37 cellular contexts compared by ENCODE assay signal in the genomic region with DNA sequence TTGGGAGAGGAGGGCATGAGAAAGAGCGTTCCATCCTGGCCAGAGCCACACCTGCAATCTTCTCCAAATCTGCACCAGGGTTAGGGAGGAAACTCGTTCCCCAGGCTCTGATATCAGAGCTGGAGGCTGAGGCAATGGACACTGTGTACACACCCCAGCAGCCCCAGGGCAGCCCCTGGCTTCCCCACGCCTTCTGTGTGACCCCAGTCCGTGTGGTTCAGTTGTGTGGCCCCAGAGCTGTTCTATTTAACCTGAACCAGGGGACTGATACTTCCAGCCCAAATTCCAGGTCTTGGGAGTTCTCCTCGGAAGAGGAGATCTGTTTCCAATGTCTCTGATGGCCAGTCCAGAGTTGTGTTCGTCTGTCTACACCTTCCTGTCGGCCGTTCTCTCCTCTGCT.
"Had no signal": no experiment of that assay in that cellular context is flagged by ENCODE, and none has a peak within 500 bp of the region (broad histone marks: within the 10 kb centered on the region; RNA-seq: fewer than 3 reads in every experiment).

No MANE protein-coding gene starts in this region.

- DNase-seq: activated effector memory CD4-positive, alpha-beta T cell treated with anti-CD3 and anti-CD28 coated beads, Interleukin-2, amount 50 U/mL, for 16 hours; activated effector memory CD4-positive, alpha-beta T cell treated with Interleukin-2 at 50 U/mL for 16 hours; activated gamma-delta T cell; activated gamma-delta T cell treated with Interleukin-2 at 50 U/mL for 16 hours; activated naive CD4-positive, alpha-beta T cell; activated naive CD4-positive, alpha-beta T cell treated with anti-CD3 and anti-CD28 coated beads for 36 hours; activated naive CD4-positive, alpha-beta T cell treated with anti-CD3 and anti-CD28 coated beads, Interleukin-2, amount 10 ng/mL, durations not matched to agents 7 days and 5 days; activated naive CD4-positive, alpha-beta T cell treated with anti-CD3 and anti-CD28 coated beads, Interleukin-2, amount 50 U/mL, for 16 hours; activated naive CD4-positive, alpha-beta T cell treated with Interleukin-2 at 50 U/mL for 16 hours; activated naive CD8-positive, alpha-beta T cell treated with anti-CD3 and anti-CD28 coated beads for 36 hours; activated naive CD8-positive, alpha-beta T cell treated with anti-CD3 and anti-CD28 coated beads, Interleukin-2, amount 10 ng/mL, durations not matched to agents 7 days and 5 days; activated naive CD8-positive, alpha-beta T cell treated with anti-CD3 and anti-CD28 coated beads, Interleukin-2, amount 50 U/mL, for 24 hours; activated T-cell treated with anti-CD3 and anti-CD28 coated beads, Interleukin-2, amount 50 U/mL, for 1 hour; activated T-cell treated with anti-CD3 and anti-CD28 coated beads, Interleukin-2, amount 50 U/mL, for 24 hours; activated T-cell treated with anti-CD3 and anti-CD28 coated beads, Interleukin-2, amount 50 U/mL, for 4 hours; activated T-cell treated with anti-CD3 and anti-CD28 coated beads, Interleukin-2, amount 50 U/mL, for 48 hours; activated T-cell treated with anti-CD3 and anti-CD28 coated beads, Interleukin-2, amount 50 U/mL, for 72 hours; adrenal gland; amniotic stem cell; amygdala; anterior cingulate cortex; aorta; body of pancreas; brain microvascular endothelial cell; caudate nucleus; central memory CD4-positive, alpha-beta T cell; cerebellar nuclear complex had no signal

- H3K36me3 Mint-ChIP-seq: activated naive CD4-positive, alpha-beta T cell treated with anti-CD3 and anti-CD28 coated beads, Interleukin-2, amount 10 ng/mL, durations not matched to agents 7 days and 5 days; activated naive CD4-positive, alpha-beta T cell treated with anti-CD3 and anti-CD28 coated beads, Interleukin-2, amount 50 U/mL, for 24 hours; activated naive CD4-positive, alpha-beta T cell treated with anti-CD3 and anti-CD28 coated beads, Interleukin-2, amount 50 U/mL, for 72 hours; activated naive CD8-positive, alpha-beta T cell; activated naive CD8-positive, alpha-beta T cell treated with anti-CD3 and anti-CD28 coated beads for 36 hours; activated naive CD8-positive, alpha-beta T cell treated with anti-CD3 and anti-CD28 coated beads, Interleukin-2, amount 10 ng/mL, durations not matched to agents 7 days and 5 days; brain had no signal

- H3K4me1 Mint-ChIP-seq: activated naive CD4-positive, alpha-beta T cell treated with anti-CD3 and anti-CD28 coated beads, Interleukin-2, amount 10 ng/mL, durations not matched to agents 7 days and 5 days; activated naive CD4-positive, alpha-beta T cell treated with anti-CD3 and anti-CD28 coated beads, Interleukin-2, amount 50 U/mL, for 24 hours; activated naive CD8-positive, alpha-beta T cell treated with anti-CD3 and anti-CD28 coated beads for 36 hours; activated naive CD8-positive, alpha-beta T cell treated with anti-CD3 and anti-CD28 coated beads, Interleukin-2, amount 10 ng/mL, durations not matched to agents 7 days and 5 days; activated naive CD8-positive, alpha-beta T cell treated with anti-CD3 and anti-CD28 coated beads, Interleukin-2, amount 50 U/mL, for 24 hours; activated T-helper 17 cell treated with anti-CD3 and anti-CD28 coated beads, Interleukin-2, amount 50 U/mL, for 72 hours; brain; central memory CD8-positive, alpha-beta T cell had no signal

- H3K36me3 ChIP-seq: adrenal gland, ascending aorta, brain microvascular endothelial cell, cardiac muscle cell had no signal

- H3K9me3 ChIP-seq: adrenal gland, ascending aorta, body of pancreas had no signal

- H3K9me3 Mint-ChIP-seq: activated naive CD4-positive, alpha-beta T cell treated with anti-CD3 and anti-CD28 coated beads for 36 hours; activated naive CD4-positive, alpha-beta T cell treated with anti-CD3 and anti-CD28 coated beads, Interleukin-2, amount 10 ng/mL, durations not matched to agents 7 days and 5 days; activated naive CD4-positive, alpha-beta T cell treated with anti-CD3 and anti-CD28 coated beads, Interleukin-2, amount 50 U/mL, for 24 hours; activated naive CD4-positive, alpha-beta T cell treated with anti-CD3 and anti-CD28 coated beads, Interleukin-2, amount 50 U/mL, for 72 hours; activated naive CD8-positive, alpha-beta T cell treated with anti-CD3 and anti-CD28 coated beads, Interleukin-2, amount 10 ng/mL, durations not matched to agents 7 days and 5 days; activated T-cell treated with anti-CD3 and anti-CD28 coated beads, Interleukin-2, amount 50 U/mL, for 24 hours; activated T-cell treated with anti-CD3 and anti-CD28 coated beads, Interleukin-2, amount 50 U/mL, for 4 hours; activated T-cell treated with anti-CD3 and anti-CD28 coated beads, Interleukin-2, amount 50 U/mL, for 72 hours; activated T-helper 1 cell treated with anti-CD3 and anti-CD28 coated beads, Interleukin-12 subunit alpha, Interleukin-12 subunit beta, Interleukin-2, Interleukin-4 antibody, amounts not matched to agents 30 ng/mL and 10 ng/mL and 1 ng/mL, durations not matched to agents 14 hours and 24 hours and 36 hours; activated T-helper 17 cell treated with anti-CD3 and anti-CD28 coated beads, Interleukin-2, amount 50 U/mL, for 72 hours; activated T-helper 2 cell treated with anti-CD3 and anti-CD28 coated beads, Interferon-gamma antibody, Interleukin-2, Interleukin-4, amounts not matched to agents 10 μg/mL and 5 μg/mL and 100 μg/mL, durations not matched to agents 14 hours and 24 hours and 36 hours; central memory CD8-positive, alpha-beta T cell had no signal

- H3K27me3 ChIP-seq: adrenal gland, ascending aorta, body of pancreas, brain microvascular endothelial cell, cardiac muscle cell had no signal

- H3K4me3 ChIP-seq: adrenal gland, ascending aorta, body of pancreas, cardiac muscle cell had no signal

- H3K4me3 Mint-ChIP-seq: activated naive CD4-positive, alpha-beta T cell treated with anti-CD3 and anti-CD28 coated beads for 36 hours; activated naive CD4-positive, alpha-beta T cell treated with anti-CD3 and anti-CD28 coated beads, Interleukin-2, amount 10 ng/mL, durations not matched to agents 7 days and 5 days; activated naive CD4-positive, alpha-beta T cell treated with anti-CD3 and anti-CD28 coated beads, Interleukin-2, amount 50 U/mL, for 24 hours; activated naive CD8-positive, alpha-beta T cell; activated naive CD8-positive, alpha-beta T cell treated with anti-CD3 and anti-CD28 coated beads for 36 hours; activated naive CD8-positive, alpha-beta T cell treated with anti-CD3 and anti-CD28 coated beads, Interleukin-2, amount 10 ng/mL, durations not matched to agents 7 days and 5 days; activated naive CD8-positive, alpha-beta T cell treated with anti-CD3 and anti-CD28 coated beads, Interleukin-2, amount 50 U/mL, for 24 hours; activated T-cell treated with anti-CD3 and anti-CD28 coated beads, Interleukin-2, amount 50 U/mL, for 24 hours; activated T-cell treated with anti-CD3 and anti-CD28 coated beads, Interleukin-2, amount 50 U/mL, for 4 hours; activated T-cell treated with anti-CD3 and anti-CD28 coated beads, Interleukin-2, amount 50 U/mL, for 72 hours; activated T-helper 1 cell treated with anti-CD3 and anti-CD28 coated beads, Interleukin-12 subunit alpha, Interleukin-12 subunit beta, Interleukin-2, Interleukin-4 antibody, amounts not matched to agents 30 ng/mL and 10 ng/mL and 1 ng/mL, durations not matched to agents 14 hours and 24 hours and 36 hours; activated T-helper 17 cell treated with anti-CD3 and anti-CD28 coated beads, Interleukin-2, amount 50 U/mL, for 72 hours; brain; central memory CD8-positive, alpha-beta T cell had no signal

- H3K27ac ChIP-seq: adrenal gland, ascending aorta, body of pancreas, brain microvascular endothelial cell, cardiac muscle cell had no signal

- H3K4me1 ChIP-seq: adrenal gland, ascending aorta, body of pancreas had no signal

- H3K27ac Mint-ChIP-seq: activated naive CD4-positive, alpha-beta T cell treated with anti-CD3 and anti-CD28 coated beads for 36 hours; activated naive CD4-positive, alpha-beta T cell treated with anti-CD3 and anti-CD28 coated beads, Interleukin-2, amount 10 ng/mL, durations not matched to agents 7 days and 5 days; activated naive CD4-positive, alpha-beta T cell treated with anti-CD3 and anti-CD28 coated beads, Interleukin-2, amount 50 U/mL, for 24 hours; activated naive CD4-positive, alpha-beta T cell treated with anti-CD3 and anti-CD28 coated beads, Interleukin-2, amount 50 U/mL, for 72 hours; activated naive CD8-positive, alpha-beta T cell; activated naive CD8-positive, alpha-beta T cell treated with anti-CD3 and anti-CD28 coated beads for 36 hours; activated naive CD8-positive, alpha-beta T cell treated with anti-CD3 and anti-CD28 coated beads, Interleukin-2, amount 10 ng/mL, durations not matched to agents 7 days and 5 days; activated naive CD8-positive, alpha-beta T cell treated with anti-CD3 and anti-CD28 coated beads, Interleukin-2, amount 50 U/mL, for 24 hours; activated T-cell treated with anti-CD3 and anti-CD28 coated beads, Interleukin-2, amount 50 U/mL, for 24 hours; activated T-cell treated with anti-CD3 and anti-CD28 coated beads, Interleukin-2, amount 50 U/mL, for 72 hours; activated T-helper 1 cell treated with anti-CD3 and anti-CD28 coated beads, Interleukin-12 subunit alpha, Interleukin-12 subunit beta, Interleukin-2, Interleukin-4 antibody, amounts not matched to agents 30 ng/mL and 10 ng/mL and 1 ng/mL, durations not matched to agents 14 hours and 24 hours and 36 hours; activated T-helper 17 cell treated with anti-CD3 and anti-CD28 coated beads, Interleukin-2, amount 50 U/mL, for 72 hours; activated T-helper 2 cell treated with anti-CD3 and anti-CD28 coated beads, Interferon-gamma antibody, Interleukin-2, Interleukin-4, amounts not matched to agents 10 μg/mL and 5 μg/mL and 100 μg/mL, durations not matched to agents 14 hours and 24 hours and 36 hours; brain had no signal
